In the genomic region with DNA sequence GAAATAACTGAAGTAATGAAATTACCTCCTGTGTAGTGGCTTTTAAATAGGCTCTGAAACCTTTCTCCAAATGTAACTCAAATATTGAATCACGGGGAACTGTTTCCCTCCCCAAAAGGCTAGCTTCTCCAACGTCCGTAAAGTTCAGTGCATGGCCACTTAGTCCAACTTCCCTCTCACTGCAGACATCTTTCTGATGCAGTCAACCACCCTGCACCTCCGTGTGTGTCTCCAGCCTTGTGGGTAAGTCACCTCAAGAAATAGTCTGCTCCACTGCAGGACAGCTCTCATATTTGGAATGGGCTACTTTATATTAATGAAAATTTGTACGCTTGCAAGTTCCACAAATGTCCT, we compare ENCODE assay signal across 23 cellular contexts.
DNase-seq lines count a peak whose midpoint lies in the region; ATAC-seq, FAIRE-seq and TF ChIP-seq lines count a peak whose summit lies in the region.
"Had no signal": no experiment of that assay in that cellular context is flagged by ENCODE, and none has a peak within 500 bp of the region (broad histone marks: within the 10 kb centered on the region; RNA-seq: fewer than 3 reads in every experiment).

No MANE protein-coding gene starts in this region.

- no peak for TF ChIP-seq CTCF in 22Rv1 (IDR thresholded peaks at IDR 0.05)
- TF ChIP-seq CTCF in HepG2 (CRISPR knock-in tag; IDR thresholded peaks at IDR 0.05), result no peak
- no peak for TF ChIP-seq CTCF in mesothelial cell of epicardium (IDR thresholded peaks at IDR 0.05; ENCODE audit: unreplicated experiment)

- H3K4me3 ChIP-seq in endocrine pancreas (ENCODE audit: control insufficient read depth, insufficient read depth, low read length) (peak overlapping the region; percentile 53), HepG2 (replicated peaks in 1 of 3; ENCODE audit: insufficient read depth in 1 of 3, low read depth in 2 of 3, low read length in 3 of 3) (no peak overlapping the region), trophoblast cell (ENCODE audit: low read depth, low read length) (no peak overlapping the region)
- H3K4me3 ChIP-seq: A549, GM12878, GM23338 had no signal

- H3K14ac ChIP-seq in trophoblast cell (ENCODE audit: low read length), result no peak overlapping the region

- ATAC-seq in HepG2, result peak; percentile 64
- ATAC-seq in HG02970 (IDR thresholded peaks at IDR 0.05; ENCODE audit: low FRiP score, unreplicated experiment), result no peak
- ATAC-seq: A549, GM12878, GM23338, HCT116 had no signal

- CTCF ChIA-PET in HepG2 (lab: Yijun Ruan, JAX; ENCODE audit: low intra/inter-chr PET ratio, low total read pairs), result no interaction called here

- in situ Hi-C loops in HepG2 (cut with HindIII; ENCODE audit: extremely low pct_ligation_motif_present, low pct_unique_long_range_greater_than_20kb), result no loop called here

- no peak overlapping the region for H3K4ac ChIP-seq in trophoblast cell (ENCODE audit: low read depth, low read length)

- intact Hi-C loops in HepG2 (cut with micrococcal nuclease; ENCODE audit: unreplicated experiment), result no loop called here

- H3K9ac ChIP-seq in endocrine pancreas (ENCODE audit: control insufficient read depth, insufficient read depth, low read length), result no peak overlapping the region
- no peak overlapping the region for H3K9ac ChIP-seq in HepG2 (ENCODE audit: insufficient read depth, low read depth, low read length)
- no peak overlapping the region for H3K9ac ChIP-seq in trophoblast cell (ENCODE audit: low read length)

- H3K36me3 ChIP-seq in endocrine pancreas (ENCODE audit: control insufficient read depth, insufficient read depth, low read length) (no peaks in the 10 kb centered on the region), HepG2 (replicated peaks in 1 of 2; ENCODE audit: control insufficient read depth in 1 of 2, insufficient read depth in 2 of 2, low read length in 2 of 2) (no peaks in the 10 kb centered on the region), trophoblast cell (ENCODE audit: control insufficient read depth in 1 of 2, insufficient read depth in 2 of 2, low read length in 2 of 2) (no peaks in the 10 kb centered on the region)

- no peak overlapping the region for H3K4me3 Mint-ChIP-seq in mesothelial cell of epicardium
- H3K4me3 Mint-ChIP-seq: CD4-positive, alpha-beta memory T cell; GM23338; H9 had no signal

- H3K9me3 ChIP-seq in endocrine pancreas (ENCODE audit: control insufficient read depth, low read length) (no peaks in the 10 kb centered on the region), HepG2 (ENCODE audit: low read length) (no peaks in the 10 kb centered on the region), trophoblast cell (ENCODE audit: insufficient read depth, low read depth, low read length) (no peaks in the 10 kb centered on the region)
- H3K9me3 ChIP-seq: A549 had no signal

- BruUV-seq in HepG2 (replicated peaks; lab: Mats Ljungman, UMichigan), result no TSS peak

- no peak overlapping the region for H4K91ac ChIP-seq in trophoblast cell (ENCODE audit: low read depth, low read length)

- no peak overlapping the region for H4K12ac ChIP-seq in trophoblast cell (ENCODE audit: low read depth, low read length)

- POLR2A ChIA-PET in HepG2 (lab: Yijun Ruan, JAX), result no interaction called here

- H3K27me3 ChIP-seq in endocrine pancreas (ENCODE audit: control insufficient read depth, insufficient read depth, low read length), result no peaks in the 10 kb centered on the region
- no peaks in the 10 kb centered on the region for H3K27me3 ChIP-seq in HepG2 (ENCODE audit: control insufficient read depth in 1 of 2, insufficient read depth in 2 of 2, low read length in 2 of 2)
- H3K27me3 ChIP-seq in trophoblast cell (ENCODE audit: insufficient read depth, low read length), result no peaks in the 10 kb centered on the region

- H2AFZ ChIP-seq in HepG2 (ENCODE audit: low read length), result no peak overlapping the region
- H2AFZ ChIP-seq in trophoblast cell (ENCODE audit: insufficient read depth, low read length, poor library complexity), result no peak overlapping the region
- H2AFZ ChIP-seq: GM23338 had no signal

- no peak overlapping the region for H3K18ac ChIP-seq in trophoblast cell (ENCODE audit: low read length)

- TF ChIP-seq POLR2A in HepG2 (IDR thresholded peaks at IDR 0.05; ENCODE audit: insufficient read depth in 1 of 2, low read depth in 2 of 2, low read length in 2 of 2), result no peak

- H3K36me3 Mint-ChIP-seq in mesothelial cell of epicardium, result no peaks in the 10 kb centered on the region
- H3K36me3 Mint-ChIP-seq: CD4-positive, alpha-beta memory T cell had no signal

- peaks cover 2% of the 10 kb centered on the region for H3K4me1 Mint-ChIP-seq in mesothelial cell of epicardium
- H3K4me1 Mint-ChIP-seq: CD4-positive, alpha-beta memory T cell had no signal

- peaks cover 14% of the 10 kb centered on the region for H3K9me3 Mint-ChIP-seq in mesothelial cell of epicardium
- H3K9me3 Mint-ChIP-seq: GM23338, H9 had no signal

- H3K27me3 Mint-ChIP-seq in mesothelial cell of epicardium (ENCODE audit: low read depth), result no peaks in the 10 kb centered on the region
- H3K27me3 Mint-ChIP-seq: CD4-positive, alpha-beta memory T cell had no signal

- peaks cover 11% of the 10 kb centered on the region for H3K4me1 ChIP-seq in endocrine pancreas (ENCODE audit: control insufficient read depth, insufficient read depth, low read length)
- H3K4me1 ChIP-seq in HepG2 (ENCODE audit: insufficient read depth, low read length), result peaks cover 14% of the 10 kb centered on the region
- H3K4me1 ChIP-seq in trophoblast cell (ENCODE audit: control insufficient read depth in 1 of 2, insufficient read depth in 2 of 2, low read length in 2 of 2), result no peaks in the 10 kb centered on the region
- H3K4me1 ChIP-seq: A549 had no signal

- no peak overlapping the region for H2BK120ac ChIP-seq in trophoblast cell (ENCODE audit: insufficient read depth, low read length, poor library complexity)

- no peak overlapping the region for H2AK5ac ChIP-seq in trophoblast cell (ENCODE audit: low read length)

- no peak overlapping the region for H3K27ac Mint-ChIP-seq in mesothelial cell of epicardium
- H3K27ac Mint-ChIP-seq: CD4-positive, alpha-beta memory T cell; GM23338 had no signal

- H3K27ac ChIP-seq in 22Rv1, result peak overlapping the region; percentile 46; the same call in 1 of the 2 replicates
- no peak overlapping the region for H3K27ac ChIP-seq in HepG2 (ENCODE audit: extremely low read length, insufficient read depth, low read length)
- no peak overlapping the region for H3K27ac ChIP-seq in trophoblast cell (ENCODE audit: low read depth, low read length)
- H3K27ac ChIP-seq: A549 had no signal

- peak overlapping the region; percentile 10 for H3K23ac ChIP-seq in trophoblast cell (ENCODE audit: low read length)

- 19% methylated on average over 5 of the region's 5 CpGs for WGBS in HepG2 (ENCODE audit: low lambda C conversion rate)
- WGBS in trophoblast cell (ENCODE audit: extremely low coverage, insufficient coverage, insufficient read length), result no CpG with 5 or more reads among the region's 5 CpGs

- H3K79me1 ChIP-seq in trophoblast cell (ENCODE audit: low read length), result no peaks in the 10 kb centered on the region

- no peak overlapping the region for H4K8ac ChIP-seq in trophoblast cell (ENCODE audit: low read depth, low read length)

- FAIRE-seq in HepG2 (lab: Jason Lieb, UNC), result no peak
- FAIRE-seq: A549, GM12878, GM19239 had no signal

- TF ChIP-seq RAD21 in HepG2 (CRISPR knock-in tag; IDR thresholded peaks at IDR 0.05), result no peak

- H4K20me1 ChIP-seq in HepG2 (ENCODE audit: insufficient read depth, low read length), result no peaks in the 10 kb centered on the region

- no peak for TF ChIP-seq EP300 in HepG2 (IDR thresholded peaks at IDR 0.05; ENCODE audit: low read depth in 2 of 2, low read length in 2 of 2)
- TF ChIP-seq EP300 in HepG2 (CRISPR knock-in tag; IDR thresholded peaks at IDR 0.05; ENCODE audit: borderline replicate concordance), result no peak

- no peak overlapping the region for H2BK5ac ChIP-seq in trophoblast cell (ENCODE audit: low read depth, low read length, poor library complexity)

- DNase-seq in HepG2 (ENCODE audit: low spot score) (no peak), trophoblast cell (no peak), inferior parietal cortex (ENCODE audit: extremely low spot score) (no peak), Ammon's horn (ENCODE audit: low spot score) (no peak), mesothelial cell of epicardium (ENCODE audit: low spot score in 2 of 2, unreplicated experiment in 2 of 2) (no peak)
- DNase-seq: 8988T; ACHN; AML-193; C1 segment of cervical spinal cord; CD4-positive, alpha-beta memory T cell; COR-L47; DMS79; EL; GDM1; H9 had no signal

- no peak overlapping the region for H2BK12ac ChIP-seq in trophoblast cell (ENCODE audit: low read length)

- H3K4me2 ChIP-seq in HepG2 (ENCODE audit: low read depth, low read length) (peak overlapping the region; percentile 7; the same call in 1 of the 2 replicates), trophoblast cell (ENCODE audit: low read length) (no peak overlapping the region)
- H3K4me2 ChIP-seq: A549, GM23338 had no signal

- H3K79me2 ChIP-seq in HepG2 (ENCODE audit: insufficient read depth, low read length) (no peaks in the 10 kb centered on the region), trophoblast cell (ENCODE audit: control insufficient read depth, insufficient read depth, low read length, poor library complexity) (no peaks in the 10 kb centered on the region)

TF ChIP-seq in HepG2, 621 proteins besides CTCF, POLR2A, EP300 and RAD21:
- TF ChIP-seq, protein P1, sequence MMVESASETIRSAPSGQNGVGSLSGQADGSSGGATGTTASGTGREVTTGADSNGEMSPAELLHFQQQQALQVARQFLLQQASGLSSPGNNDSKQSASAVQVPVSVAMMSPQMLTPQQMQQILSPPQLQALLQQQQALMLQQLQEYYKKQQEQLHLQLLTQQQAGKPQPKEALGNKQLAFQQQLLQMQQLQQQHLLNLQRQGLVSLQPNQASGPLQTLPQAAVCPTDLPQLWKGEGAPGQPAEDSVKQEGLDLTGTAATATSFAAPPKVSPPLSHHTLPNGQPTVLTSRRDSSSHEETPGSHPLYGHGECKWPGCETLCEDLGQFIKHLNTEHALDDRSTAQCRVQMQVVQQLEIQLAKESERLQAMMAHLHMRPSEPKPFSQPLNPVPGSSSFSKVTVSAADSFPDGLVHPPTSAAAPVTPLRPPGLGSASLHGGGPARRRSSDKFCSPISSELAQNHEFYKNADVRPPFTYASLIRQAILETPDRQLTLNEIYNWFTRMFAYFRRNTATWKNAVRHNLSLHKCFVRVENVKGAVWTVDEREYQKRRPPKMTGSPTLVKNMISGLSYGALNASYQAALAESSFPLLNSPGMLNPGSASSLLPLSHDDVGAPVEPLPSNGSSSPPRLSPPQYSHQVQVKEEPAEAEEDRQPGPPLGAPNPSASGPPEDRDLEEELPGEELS (CRISPR knock-in tag; IDR thresholded peaks at IDR 0.05), result 0 out of 2 replicates have a peak, but pooled peaks have one; percentile 2
- TF ChIP-seq ZNF468 (CRISPR knock-in tag; IDR thresholded peaks at IDR 0.05), result no peak
- TF ChIP-seq RFX5 (IDR thresholded peaks at IDR 0.05; ENCODE audit: low read depth, low read length), result no peak
- TF ChIP-seq ZNF33A (CRISPR knock-in tag; IDR thresholded peaks at IDR 0.05; ENCODE audit: borderline replicate concordance), result no peak
- TF ChIP-seq PTBP1 (IDR thresholded peaks at IDR 0.05; ENCODE audit: low read depth, low read length, poor library complexity, severe bottlenecking), result no peak
- TF ChIP-seq GTF3A (CRISPR knock-in tag; conservative IDR thresholded peaks at IDR 0.05), result no peak
- no peak for TF ChIP-seq HDAC6 (IDR thresholded peaks at IDR 0.05; ENCODE audit: low read depth, low read length)
